ENCODE assay signal across 12 cellular contexts in genomic region chr6:110617057-110617456, GRCh38.
DNase-seq lines count a peak whose midpoint lies in the region; ATAC-seq and TF ChIP-seq lines count a peak whose summit lies in the region.
"Had no signal": no experiment of that assay in that cellular context is flagged by ENCODE, and none has a peak within 500 bp of the region (broad histone marks: within the 10 kb centered on the region; RNA-seq: fewer than 3 reads in every experiment).

No MANE protein-coding gene starts in this region.

- H3K27me3 Mint-ChIP-seq in endodermal cell (ENCODE audit: insufficient read depth): no peaks in the 10 kb centered on the region

- no peak for DNase-seq in endodermal cell
- no peak for DNase-seq in activated naive CD4-positive, alpha-beta T cell treated with anti-CD3 and anti-CD28 coated beads, Interleukin-2, amount 50 U/mL, for 72 hours (ENCODE audit: low spot score in 2 of 2)
- no peak for DNase-seq in coronary artery (ENCODE audit: low spot score)
- DNase-seq in activated gamma-delta T cell treated with Interleukin-2 at 50 U/mL for 16 hours: no peak
- no peak for DNase-seq in amniotic stem cell (lab: John Stamatoyannopoulos, UW)
- DNase-seq: cerebellar nuclear complex, mesenchymal stem cell, NCI-H524 treated with DMSO at 0.1 percent for 48 hours, stomach had no signal

- no peaks in the 10 kb centered on the region for H3K27me3 ChIP-seq in endodermal cell (ENCODE audit: control insufficient read depth, insufficient read depth, low read length, poor library complexity, severe bottlenecking)
- H3K27me3 ChIP-seq: stomach had no signal

- H3K4me1 Mint-ChIP-seq in endodermal cell: peaks cover 79% of the 10 kb centered on the region

- no peak overlapping the region for H3K4me3 Mint-ChIP-seq in endodermal cell

- H3K36me3 ChIP-seq in endodermal cell (ENCODE audit: control insufficient read depth, insufficient read depth, low read length): peaks cover 23% of the 10 kb centered on the region

- H3K27ac Mint-ChIP-seq in endodermal cell: peak overlapping the region; percentile 23
- H3K27ac Mint-ChIP-seq in activated naive CD4-positive, alpha-beta T cell treated with anti-CD3 and anti-CD28 coated beads, Interleukin-2, amount 50 U/mL, for 72 hours: no peak overlapping the region

- peaks cover 34% of the 10 kb centered on the region for H3K4me1 ChIP-seq in endodermal cell (ENCODE audit: control insufficient read depth, insufficient read depth, low read length)

- no peak overlapping the region for H3K9ac ChIP-seq in endodermal cell (ENCODE audit: extremely low read depth, low read length, poor library complexity, severe bottlenecking)

- H3K27ac ChIP-seq in endodermal cell (ENCODE audit: low read depth, low read length) (no peak overlapping the region), coronary artery (no peak overlapping the region)
- H3K27ac ChIP-seq: stomach had no signal

- 83 to 100% methylated on average over 1 of the region's 1 CpG for WGBS in endodermal cell (ENCODE audit: insufficient coverage in 1 of 2, insufficient read length in 1 of 2), 2 experiments

- ATAC-seq in GM18519 (IDR thresholded peaks at IDR 0.05; ENCODE audit: low FRiP score, unreplicated experiment) (peak; percentile 55), GM21529 (IDR thresholded peaks at IDR 0.05; ENCODE audit: unreplicated experiment) (peak; percentile 88), HG03342 (IDR thresholded peaks at IDR 0.05; ENCODE audit: unreplicated experiment) (peak; percentile 67)
- no peak for ATAC-seq in activated naive CD4-positive, alpha-beta T cell treated with anti-CD3 and anti-CD28 coated beads, Interleukin-2, amount 50 U/mL, for 72 hours

- no peak overlapping the region for H3K4me3 ChIP-seq in endodermal cell (ENCODE audit: low read length)
- H3K4me3 ChIP-seq in coronary artery: no peak overlapping the region
- H3K4me3 ChIP-seq: stomach had no signal

- H3K9me3 Mint-ChIP-seq in endodermal cell: no peaks in the 10 kb centered on the region
- no peaks in the 10 kb centered on the region for H3K9me3 Mint-ChIP-seq in activated naive CD4-positive, alpha-beta T cell treated with anti-CD3 and anti-CD28 coated beads, Interleukin-2, amount 50 U/mL, for 72 hours

- no peak for TF ChIP-seq CTCF in endodermal cell (conservative IDR thresholded peaks at IDR 0.05)
- TF ChIP-seq CTCF in coronary artery (IDR thresholded peaks at IDR 0.05): no peak

- no peaks in the 10 kb centered on the region for H3K9me3 ChIP-seq in endodermal cell (ENCODE audit: control insufficient read depth, low read length)
- H3K9me3 ChIP-seq: stomach had no signal

- peaks cover 23% of the 10 kb centered on the region for H3K36me3 Mint-ChIP-seq in endodermal cell (ENCODE audit: low read depth)
- H3K36me3 Mint-ChIP-seq in activated naive CD4-positive, alpha-beta T cell treated with anti-CD3 and anti-CD28 coated beads, Interleukin-2, amount 50 U/mL, for 72 hours: no peaks in the 10 kb centered on the region

Comparison
In these comparisons a context has a peak if more than half of its experiments do, and no peak if none do; other contexts are left out.
1. ATAC-seq: peak in GM18519 (single experiment), GM21529 (single experiment) and HG03342 (single experiment); none in activated naive CD4-positive, alpha-beta T cell treated with anti-CD3 and anti-CD28 coated beads, Interleukin-2, amount 50 U/mL, for 72 hours (0 of 2).